In the genomic region with DNA sequence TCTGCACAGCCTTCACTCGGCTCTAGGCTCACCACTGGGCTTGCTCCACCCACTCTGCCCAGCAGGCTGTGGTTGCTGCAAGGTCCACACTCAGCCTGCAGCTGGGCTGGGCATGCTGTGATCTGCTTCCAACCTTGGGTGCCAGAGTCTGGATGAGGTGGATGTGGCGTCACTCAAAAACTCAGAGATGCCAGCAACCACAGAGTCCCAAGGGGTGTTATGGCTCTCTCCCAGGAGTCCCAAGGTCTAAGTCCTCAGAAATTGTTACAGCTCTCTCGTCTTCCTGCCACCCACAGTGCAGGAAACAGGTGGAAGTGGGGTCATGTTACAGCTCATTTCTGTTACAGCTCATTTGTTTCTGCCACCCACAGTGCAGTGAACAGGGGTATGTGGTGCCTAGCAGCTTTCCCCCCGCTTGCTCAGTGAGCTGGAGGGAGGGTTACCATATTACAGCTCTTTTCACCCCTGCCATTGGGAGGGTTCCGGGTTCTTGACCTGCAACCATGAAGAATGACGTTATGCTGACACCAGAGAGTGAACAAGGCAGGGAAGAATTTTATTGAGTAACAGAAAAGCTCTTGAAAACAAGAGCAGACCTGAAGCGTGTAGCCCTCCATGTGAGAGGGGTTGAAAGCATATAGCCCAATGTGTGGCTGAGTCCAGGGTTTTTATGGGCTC, we compare ENCODE assay signal across 16 cellular contexts.
DNase-seq lines count a peak whose midpoint lies in the region; TF ChIP-seq lines count a peak whose summit lies in the region.
"Had no signal": no experiment of that assay in that cellular context is flagged by ENCODE, and none has a peak within 500 bp of the region (broad histone marks: within the 10 kb centered on the region; RNA-seq: fewer than 3 reads in every experiment).

No MANE protein-coding gene starts in this region.

- H3K36me3 ChIP-seq in endodermal cell (ENCODE audit: control insufficient read depth, insufficient read depth, low read length) (no peaks in the 10 kb centered on the region), skeletal muscle satellite cell (ENCODE audit: insufficient read depth, low read length) (no peaks in the 10 kb centered on the region)

- TF ChIP-seq CTCF in endodermal cell (conservative IDR thresholded peaks at IDR 0.05) (no peak), glutamatergic neuron (IDR thresholded peaks at IDR 0.05; ENCODE audit: partially characterized antibody, unreplicated experiment) (no peak)

- no peak overlapping the region for H3K4me3 ChIP-seq in endodermal cell (ENCODE audit: low read length)
- H3K4me3 ChIP-seq in skeletal muscle satellite cell (ENCODE audit: low read length): peak overlapping the region; percentile 26

- H3K36me3 Mint-ChIP-seq in endodermal cell (ENCODE audit: low read depth) (no peaks in the 10 kb centered on the region), glutamatergic neuron (ENCODE audit: unreplicated experiment) (no peaks in the 10 kb centered on the region)
- H3K36me3 Mint-ChIP-seq: stimulated activated memory B cell treated with anti-CD40 and anti-IgM and Interleukin-4, amounts not matched to agents 10 μg/mL and 1 μg/mL and 100 μg/mL, for 72 hours had no signal

- H3K4me1 ChIP-seq in endodermal cell (ENCODE audit: control insufficient read depth, insufficient read depth, low read length): no peaks in the 10 kb centered on the region
- H3K4me1 ChIP-seq in skeletal muscle satellite cell (ENCODE audit: control insufficient read depth, insufficient read depth, low read length): no peaks in the 10 kb centered on the region

- H3K27me3 ChIP-seq in endodermal cell (ENCODE audit: control insufficient read depth, insufficient read depth, low read length, poor library complexity, severe bottlenecking) (no peaks in the 10 kb centered on the region), skeletal muscle satellite cell (ENCODE audit: control insufficient read depth, insufficient read depth, low read length) (no peaks in the 10 kb centered on the region)

- H3K9me3 Mint-ChIP-seq in endodermal cell: no peaks in the 10 kb centered on the region
- no peaks in the 10 kb centered on the region for H3K9me3 Mint-ChIP-seq in glutamatergic neuron (ENCODE audit: unreplicated experiment)
- H3K9me3 Mint-ChIP-seq: stimulated activated memory B cell treated with anti-CD40 and anti-IgM and Interleukin-4, amounts not matched to agents 10 μg/mL and 1 μg/mL and 100 μg/mL, for 72 hours had no signal

- DNase-seq in NCI-H748 (lab: John Stamatoyannopoulos, UW; ENCODE audit: unreplicated experiment): peak; percentile 39
- no peak for DNase-seq in NCI-H748 treated with DMSO at 0.1 percent for 48 hours (lab: John Stamatoyannopoulos, UW)
- peak; percentile 56 for DNase-seq in NCI-H510A treated with DMSO at 0.1 percent for 48 hours (lab: John Stamatoyannopoulos, UW)
- peak; percentile 54 for DNase-seq in endodermal cell
- DNase-seq in NOMO-1 treated with DMSO at 0.1 percent for 48 hours (lab: John Stamatoyannopoulos, UW; ENCODE audit: unreplicated experiment): no peak
- no peak for DNase-seq in glutamatergic neuron
- no peak for DNase-seq in activated CD4-positive, CD25-positive, alpha-beta regulatory T cell (lab: John Stamatoyannopoulos, UW)
- DNase-seq: activated CD4-positive, alpha-beta T cell treated with anti-CD3 and anti-CD28 coated beads, Interleukin-2, amount 50 U/mL, for 4 hours; activated effector memory CD4-positive, alpha-beta T cell treated with Interleukin-2 at 50 U/mL for 16 hours; DMS79; NCI-H1436; PC-3; stimulated activated CD4-positive, alpha-beta T cell treated with anti-CD3 and anti-CD28 coated beads, Interleukin-4, amount 100 ng/mL, for 1 hour had no signal

- H3K4me3 Mint-ChIP-seq in endodermal cell (no peak overlapping the region), glutamatergic neuron (ENCODE audit: unreplicated experiment) (no peak overlapping the region)
- H3K4me3 Mint-ChIP-seq: stimulated activated memory B cell treated with anti-CD40 and anti-IgM and Interleukin-4, amounts not matched to agents 10 μg/mL and 1 μg/mL and 100 μg/mL, for 72 hours had no signal

- H3K27ac ChIP-seq in endodermal cell (ENCODE audit: low read depth, low read length): no peak overlapping the region
- H3K27ac ChIP-seq: epithelial cell of prostate had no signal

- H3K27ac Mint-ChIP-seq in endodermal cell (no peak overlapping the region), glutamatergic neuron (ENCODE audit: unreplicated experiment) (no peak overlapping the region)
- H3K27ac Mint-ChIP-seq: stimulated activated memory B cell treated with anti-CD40 and anti-IgM and Interleukin-4, amounts not matched to agents 10 μg/mL and 1 μg/mL and 100 μg/mL, for 72 hours had no signal

- WGBS in endodermal cell (ENCODE audit: insufficient coverage in 1 of 2, insufficient read length in 1 of 2), 2 experiments: 90 to 91% methylated on average over 2 to 7 of the region's 7 CpGs

- no peak overlapping the region for H3K4me2 ChIP-seq in skeletal muscle satellite cell (ENCODE audit: low read length)

- H3K9ac ChIP-seq in endodermal cell (ENCODE audit: extremely low read depth, low read length, poor library complexity, severe bottlenecking) (no peak overlapping the region), skeletal muscle satellite cell (ENCODE audit: low read depth, low read length) (no peak overlapping the region)

- H3K4me1 Mint-ChIP-seq in endodermal cell (no peaks in the 10 kb centered on the region), glutamatergic neuron (ENCODE audit: low read depth, unreplicated experiment) (no peaks in the 10 kb centered on the region)
- H3K4me1 Mint-ChIP-seq: stimulated activated memory B cell treated with anti-CD40 and anti-IgM and Interleukin-4, amounts not matched to agents 10 μg/mL and 1 μg/mL and 100 μg/mL, for 72 hours had no signal

- H3K9me3 ChIP-seq in endodermal cell (ENCODE audit: control insufficient read depth, low read length) (peaks cover 6% of the 10 kb centered on the region), skeletal muscle satellite cell (replicated peaks; ENCODE audit: low read length) (no peaks in the 10 kb centered on the region)

- no peaks in the 10 kb centered on the region for H3K27me3 Mint-ChIP-seq in endodermal cell (ENCODE audit: insufficient read depth)
- H3K27me3 Mint-ChIP-seq in glutamatergic neuron (ENCODE audit: unreplicated experiment): no peaks in the 10 kb centered on the region
- H3K27me3 Mint-ChIP-seq: stimulated activated memory B cell treated with anti-CD40 and anti-IgM and Interleukin-4, amounts not matched to agents 10 μg/mL and 1 μg/mL and 100 μg/mL, for 72 hours had no signal

Comparison
In these comparisons a context has a peak if more than half of its experiments do, and no peak if none do; other contexts are left out.
1. DNase-seq: peak in NCI-H748 (single experiment), NCI-H510A treated with DMSO at 0.1 percent for 48 hours (single experiment) and endodermal cell (single experiment); none in NCI-H748 treated with DMSO at 0.1 percent for 48 hours (single experiment), NOMO-1 treated with DMSO at 0.1 percent for 48 hours (single experiment), glutamatergic neuron (single experiment) and activated CD4-positive, CD25-positive, alpha-beta regulatory T cell (0 of 4).